Comparison of ENCODE assay signal across 23 cellular contexts in genomic region chr17:79829004-79829403, GRCh38. TPM values are rescaled to one million over a fixed set of nuclear protein-coding genes. Genes with fewer than 3 reads are reported as not detected.
DNase-seq lines count a peak whose midpoint lies in the region; ATAC-seq, FAIRE-seq and TF ChIP-seq lines count a peak whose summit lies in the region.
"Had no signal": no experiment of that assay in that cellular context is flagged by ENCODE, and none has a peak within 500 bp of the region (broad histone marks: within the 10 kb centered on the region; RNA-seq: fewer than 3 reads in every experiment).

No MANE protein-coding gene starts in this region.

- dilution Hi-C loops in endothelial cell of umbilical vein (cut with MboI; ENCODE audit: extremely low pct_ligation_motif_present, low sequenced_read_pairs): no loop called here

- peaks cover 6% of the 10 kb centered on the region for H3K36me3 ChIP-seq in A673 (ENCODE audit: insufficient read depth, low read length, poor library complexity, severe bottlenecking)
- peaks cover 0 to 3% of the 10 kb centered on the region in 2 experiments for H3K36me3 ChIP-seq in endothelial cell of umbilical vein (ENCODE audit: control insufficient read depth in 2 of 2, extremely low read depth in 1 of 2, insufficient read depth in 2 of 2, low read length in 2 of 2)

- H3K27ac ChIP-seq in A673 (ENCODE audit: low read depth, low read length, poor library complexity, severe bottlenecking) (peak overlapping the region; percentile 66), endothelial cell of umbilical vein (ENCODE audit: insufficient read depth, low read depth, low read length) (no peak overlapping the region)
- H3K27ac ChIP-seq: adrenal gland, dorsolateral prefrontal cortex, KMS-11 had no signal

- H3K9me3 ChIP-seq in A673 (ENCODE audit: low read depth, low read length, poor library complexity, severe bottlenecking) (no peaks in the 10 kb centered on the region), endothelial cell of umbilical vein (replicated peaks; ENCODE audit: control insufficient read depth, insufficient read depth, low read length) (no peaks in the 10 kb centered on the region)
- H3K9me3 ChIP-seq: adrenal gland had no signal

- TF ChIP-seq POLR2A in NB4 (IDR thresholded peaks at IDR 0.05; ENCODE audit: extremely low read depth, insufficient read length) (no peak), endothelial cell of umbilical vein (IDR thresholded peaks at IDR 0.05; ENCODE audit: low read depth, low read length) (no peak), erythroblast (IDR thresholded peaks at IDR 0.05; ENCODE audit: low read length) (no peak)

- no peaks in the 10 kb centered on the region for H3K9me1 ChIP-seq in endothelial cell of umbilical vein (replicated peaks; ENCODE audit: control insufficient read depth, extremely low read depth, insufficient read depth, low read length)

- no peak overlapping the region for H3K27ac Mint-ChIP-seq in stimulated activated effector memory CD8-positive, alpha-beta T cell treated with anti-CD3 and anti-CD28 coated beads, Interleukin-12 subunit alpha, Interleukin-12 subunit beta, amount 100 ng/mL, for 72 hours
- H3K27ac Mint-ChIP-seq: activated CD4-positive, alpha-beta T cell treated with anti-CD3 and anti-CD28 coated beads, Interleukin-2, amount 10 ng/mL, durations not matched to agents 24 days and 14 days; CD4-positive, CD25-positive, alpha-beta regulatory T cell had no signal

- H3K9me3 Mint-ChIP-seq in stimulated activated effector memory CD8-positive, alpha-beta T cell treated with anti-CD3 and anti-CD28 coated beads, Interleukin-12 subunit alpha, Interleukin-12 subunit beta, amount 100 ng/mL, for 72 hours: no peaks in the 10 kb centered on the region
- H3K9me3 Mint-ChIP-seq: activated CD4-positive, alpha-beta T cell treated with anti-CD3 and anti-CD28 coated beads, Interleukin-2, amount 10 ng/mL, durations not matched to agents 24 days and 14 days; natural killer cell treated with Interleukin-12 subunit alpha and Interleukin-12 subunit beta and Interleukin-15 and Interleukin-18, amount 100 ng/mL, for 72 hours; stimulated activated naive CD8-positive, alpha-beta T cell treated with anti-CD3 and anti-CD28 coated beads, Interleukin-15, amount 100 ng/mL, for 72 hours had no signal

- H3K79me2 ChIP-seq in endothelial cell of umbilical vein (ENCODE audit: control insufficient read depth, insufficient read depth, low read length): no peaks in the 10 kb centered on the region

- DNase-seq in NCI-H2029 (lab: John Stamatoyannopoulos, UW) (peak; percentile 52), NCI-H2029 treated with DMSO at 0.1 percent for 48 hours (lab: John Stamatoyannopoulos, UW) (no peak), A673 (ENCODE audit: low spot score) (peak; percentile 60), NB4 (ENCODE audit: low read depth) (peak; percentile 37), endothelial cell of umbilical vein (ENCODE audit: low read depth, low spot score) (no peak), erythroblast (lab: John Stamatoyannopoulos, UW) (no peak)
- no peak for DNase-seq in activated CD8-positive, alpha-beta memory T cell treated with anti-CD3 and anti-CD28 coated beads for 24 hours
- DNase-seq in stimulated activated effector memory CD8-positive, alpha-beta T cell treated with anti-CD3 and anti-CD28 coated beads, Interleukin-12 subunit alpha, Interleukin-12 subunit beta, amount 100 ng/mL, for 72 hours (ENCODE audit: low spot score in 2 of 2): no peak
- DNase-seq: activated gamma-delta T cell treated with Interleukin-2 at 50 U/mL for 16 hours; adrenal gland; caudate nucleus; CD4-positive, CD25-positive, alpha-beta regulatory T cell; DND-41; dorsolateral prefrontal cortex; NCI-H1105 treated with DMSO at 0.1 percent for 48 hours; small intestine; stimulated activated CD4-positive, alpha-beta T cell treated with anti-CD3 and anti-CD28 coated beads, Interleukin-2, amount 100 ng/mL, for 48 hours; stimulated activated naive CD8-positive, alpha-beta T cell treated with anti-CD3 and anti-CD28 coated beads, Interleukin-15, amount 100 ng/mL, for 72 hours had no signal

- H3K4me1 ChIP-seq in A673 (ENCODE audit: insufficient read depth, low read length, poor library complexity, severe bottlenecking): peaks cover 87% of the 10 kb centered on the region
- H3K4me1 ChIP-seq in endothelial cell of umbilical vein (ENCODE audit: control insufficient read depth, extremely low read depth, insufficient read depth, low read length): peaks cover 14% of the 10 kb centered on the region

- POLR2A ChIA-PET in A673 (lab: Charles Lee; ENCODE audit: low non-redundant PET) (interaction anchor here (0.6 to 0.8 kb wide), 2 partner anchors 10 to 19 kb away, joined by 3 to 4 read pairs; partner anchors contain the start of gene CBX4), endothelial cell of umbilical vein (lab: Charles Lee) (no interaction called here)

- intact Hi-C loops in A673 (cut with micrococcal nuclease; ENCODE audit: unreplicated experiment): no loop called here
- intact Hi-C loops in endothelial cell of umbilical vein (cut with micrococcal nuclease): no loop called here

- no peak overlapping the region for H2AFZ ChIP-seq in endothelial cell of umbilical vein (ENCODE audit: low read depth, low read length)

- H3K9ac ChIP-seq in endothelial cell of umbilical vein (replicated peaks; ENCODE audit: extremely low read depth, insufficient read depth, low read length): no peak overlapping the region
- H3K9ac ChIP-seq: KMS-11 had no signal

- no peak for ATAC-seq in stimulated activated effector memory CD8-positive, alpha-beta T cell treated with anti-CD3 and anti-CD28 coated beads, Interleukin-12 subunit alpha, Interleukin-12 subunit beta, amount 100 ng/mL, for 72 hours
- ATAC-seq: natural killer cell treated with Interleukin-12 subunit alpha and Interleukin-12 subunit beta and Interleukin-15 and Interleukin-18, amount 100 ng/mL, for 72 hours; stimulated activated naive CD8-positive, alpha-beta T cell treated with anti-CD3 and anti-CD28 coated beads, Interleukin-15, amount 100 ng/mL, for 72 hours had no signal

- TF ChIP-seq CTCF in A673 (conservative IDR thresholded peaks at IDR 0.05; ENCODE audit: low read depth, low read length) (no peak), NB4 (IDR thresholded peaks at IDR 0.05; ENCODE audit: low read depth, low read length) (no peak), endothelial cell of umbilical vein (IDR thresholded peaks at IDR 0.05; ENCODE audit: extremely low read depth in 1 of 2, insufficient read depth in 1 of 2, low read depth in 1 of 2, low read length in 2 of 2) (no peak)

- no peak overlapping the region for H3K4me2 ChIP-seq in endothelial cell of umbilical vein (ENCODE audit: insufficient read depth, low read length)
- H3K4me2 ChIP-seq: KMS-11 had no signal

- H3K4me3 ChIP-seq in A673 (ENCODE audit: low read depth, low read length, poor library complexity, severe bottlenecking) (no peak overlapping the region), NB4 (ENCODE audit: low read depth, low read length) (no peak overlapping the region), endothelial cell of umbilical vein (replicated peaks in 1 of 3; ENCODE audit: insufficient read depth in 1 of 3, low read depth in 1 of 3, low read length in 3 of 3) (no peak overlapping the region)
- H3K4me3 ChIP-seq: adrenal gland, dorsolateral prefrontal cortex had no signal

- peaks cover 21% of the 10 kb centered on the region for H3K4me1 Mint-ChIP-seq in stimulated activated effector memory CD8-positive, alpha-beta T cell treated with anti-CD3 and anti-CD28 coated beads, Interleukin-12 subunit alpha, Interleukin-12 subunit beta, amount 100 ng/mL, for 72 hours

- BruUV-seq in A673 (replicated peaks; lab: Mats Ljungman, UMichigan): no TSS peak
- BruUV-seq in endothelial cell of umbilical vein (replicated peaks; lab: Mats Ljungman, UMichigan): no TSS peak

- no peaks in the 10 kb centered on the region for H4K20me1 ChIP-seq in endothelial cell of umbilical vein (replicated peaks; ENCODE audit: control insufficient read depth, extremely low read depth, insufficient read depth, low read length)

- H3K36me3 Mint-ChIP-seq in stimulated activated effector memory CD8-positive, alpha-beta T cell treated with anti-CD3 and anti-CD28 coated beads, Interleukin-12 subunit alpha, Interleukin-12 subunit beta, amount 100 ng/mL, for 72 hours: peaks cover 9% of the 10 kb centered on the region

- CTCF ChIA-PET in A673 (lab: Charles Lee) (interaction anchor here (0.6 kb wide), 1 partner anchor 18 kb away, joined by 5 read pairs; no protein-coding TSS in a partner anchor), endothelial cell of umbilical vein (lab: Charles Lee) (interaction anchor here (0.7 to 2.1 kb wide), 4 partner anchors 10 to 18 kb away, joined by 4 to 6 read pairs (median 4); partner anchors contain the start of gene CBX4)

- peak; percentile 62 for FAIRE-seq in endothelial cell of umbilical vein (lab: Jason Lieb, UNC)
- FAIRE-seq: frontal cortex, small intestine, TTC549 had no signal

- no peaks in the 10 kb centered on the region for H3K27me3 ChIP-seq in A673 (replicated peaks; ENCODE audit: insufficient read depth, low read depth, low read length, poor library complexity)
- peaks cover 0 to 2% of the 10 kb centered on the region in 2 experiments for H3K27me3 ChIP-seq in endothelial cell of umbilical vein (ENCODE audit: control insufficient read depth in 2 of 2, insufficient read depth in 2 of 2, low read length in 2 of 2)
- H3K27me3 ChIP-seq: adrenal gland, dorsolateral prefrontal cortex had no signal

- H3K4me3 Mint-ChIP-seq in stimulated activated effector memory CD8-positive, alpha-beta T cell treated with anti-CD3 and anti-CD28 coated beads, Interleukin-12 subunit alpha, Interleukin-12 subunit beta, amount 100 ng/mL, for 72 hours: no peak overlapping the region
- H3K4me3 Mint-ChIP-seq: activated CD4-positive, alpha-beta T cell treated with anti-CD3 and anti-CD28 coated beads, Interleukin-2, amount 10 ng/mL, durations not matched to agents 24 days and 14 days; natural killer cell treated with Interleukin-12 subunit alpha and Interleukin-12 subunit beta and Interleukin-15 and Interleukin-18, amount 100 ng/mL, for 72 hours; stimulated activated naive CD8-positive, alpha-beta T cell treated with anti-CD3 and anti-CD28 coated beads, Interleukin-15, amount 100 ng/mL, for 72 hours had no signal

RNA-seq across cellular contexts. Expression of gene CBX4, which starts 10.2 kb away (rescaled TPM):
- total RNA-seq in A673 (2021): 42.6 and 45.5 TPM in 2 replicates
- 12.3 TPM in 2 replicates for total RNA-seq in endothelial cell of umbilical vein
- polyA plus RNA-seq in endothelial cell of umbilical vein: 7.0 and 9.3 TPM in 2 replicates
- 3.9 and 5.3 TPM in 2 replicates for polyA plus RNA-seq in endothelial cell of umbilical vein (2011; cell fraction: cytosol; rRNA removed)
- 4.6 and 5.5 TPM in 2 replicates for polyA plus RNA-seq in endothelial cell of umbilical vein (2011; cell fraction: nucleus; rRNA removed)
- 3.4 and 5.9 TPM in 2 replicates for polyA plus RNA-seq in endothelial cell of umbilical vein (2012)
- 2.9 and 3.6 TPM in 2 replicates for polyA minus RNA-seq in endothelial cell of umbilical vein
- polyA minus RNA-seq in endothelial cell of umbilical vein (2011; cell fraction: cytosol; rRNA and poly(A)+ RNA removed): 36.5 TPM
- polyA minus RNA-seq in endothelial cell of umbilical vein (2011; cell fraction: nucleus; rRNA and poly(A)+ RNA removed): 2.4 and 3.1 TPM in 2 replicates

RNA-seq across cellular contexts. Expression of gene CBX8, which starts 32.1 kb away (rescaled TPM):
- 24.5 and 27.0 TPM in 2 replicates for total RNA-seq in A673 (2021)
- total RNA-seq in endothelial cell of umbilical vein: 3.1 TPM in 2 replicates
- polyA plus RNA-seq in endothelial cell of umbilical vein: 0.49 and 0.69 TPM in 2 replicates
- 0.28 and 0.41 TPM in 2 replicates for polyA plus RNA-seq in endothelial cell of umbilical vein (2011; cell fraction: cytosol; rRNA removed)
- 0.40 and 1.1 TPM in 2 replicates for polyA plus RNA-seq in endothelial cell of umbilical vein (2011; cell fraction: nucleus; rRNA removed)
- 1.4 and 1.8 TPM in 2 replicates for polyA plus RNA-seq in endothelial cell of umbilical vein (2012)
- 0.25 and 1.1 TPM in 2 replicates for polyA minus RNA-seq in endothelial cell of umbilical vein
- polyA minus RNA-seq in endothelial cell of umbilical vein (2011; cell fraction: cytosol; rRNA and poly(A)+ RNA removed): 2.4 TPM
- 0.19 and 0.34 TPM in 2 replicates for polyA minus RNA-seq in endothelial cell of umbilical vein (2011; cell fraction: nucleus; rRNA and poly(A)+ RNA removed)

RNA-seq across cellular contexts. Expression of gene CBX2, which starts 51.1 kb away (rescaled TPM):
- total RNA-seq in A673 (2021) (59.5 and 66.4 TPM in 2 replicates), endothelial cell of umbilical vein (19.8 and 20.0 TPM in 2 replicates)
- polyA plus RNA-seq in endothelial cell of umbilical vein: 10.5 and 12.6 TPM in 2 replicates
- polyA plus RNA-seq in endothelial cell of umbilical vein (2011; cell fraction: cytosol; rRNA removed): 8.4 and 9.0 TPM in 2 replicates
- 11.0 and 11.7 TPM in 2 replicates for polyA plus RNA-seq in endothelial cell of umbilical vein (2011; cell fraction: nucleus; rRNA removed)
- polyA plus RNA-seq in endothelial cell of umbilical vein (2012): 9.3 and 9.8 TPM in 2 replicates
- 11.0 and 12.1 TPM in 2 replicates for polyA minus RNA-seq in endothelial cell of umbilical vein
- 23.6 TPM for polyA minus RNA-seq in endothelial cell of umbilical vein (2011; cell fraction: cytosol; rRNA and poly(A)+ RNA removed)
- 3.8 and 6.0 TPM in 2 replicates for polyA minus RNA-seq in endothelial cell of umbilical vein (2011; cell fraction: nucleus; rRNA and poly(A)+ RNA removed)

Comparison
In these comparisons a context has a peak if more than half of its experiments do, and no peak if none do; other contexts are left out.
1. DNase-seq: peak in NCI-H2029 (single experiment), A673 (single experiment) and NB4 (single experiment); none in NCI-H2029 treated with DMSO at 0.1 percent for 48 hours (single experiment), endothelial cell of umbilical vein (single experiment), erythroblast (0 of 2), activated CD8-positive, alpha-beta memory T cell treated with anti-CD3 and anti-CD28 coated beads for 24 hours (single experiment) and stimulated activated effector memory CD8-positive, alpha-beta T cell treated with anti-CD3 and anti-CD28 coated beads, Interleukin-12 subunit alpha, Interleukin-12 subunit beta, amount 100 ng/mL, for 72 hours (0 of 2).